ENCODE assay signal across 9 cellular contexts in the genomic region with DNA sequence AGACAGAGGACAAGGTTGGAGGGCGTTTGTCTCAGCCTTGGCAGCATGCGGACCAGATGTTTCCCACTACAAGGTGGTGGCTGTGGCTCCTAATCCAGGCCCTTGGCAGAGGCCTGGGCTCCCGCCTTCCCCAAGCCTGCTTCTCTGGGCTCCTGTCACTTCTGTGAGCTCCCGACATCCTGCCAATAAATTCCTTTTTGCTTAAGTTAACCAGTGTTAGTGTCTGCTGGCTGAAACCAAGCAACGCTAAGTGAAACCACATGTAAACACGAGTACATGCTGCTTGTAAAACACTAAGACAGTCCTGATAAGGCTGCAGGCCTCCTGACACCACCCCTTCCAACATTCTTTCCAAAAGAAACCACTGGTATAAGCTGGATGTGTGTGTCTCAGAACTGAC.
A peak's percentile ranks its signal among the peaks of the same experiment; 100 is the strongest.
DNase-seq lines count a peak whose midpoint lies in the region; ATAC-seq and TF ChIP-seq lines count a peak whose summit lies in the region.
"Had no signal": no experiment of that assay in that cellular context is flagged by ENCODE, and none has a peak within 500 bp of the region (broad histone marks: within the 10 kb centered on the region; RNA-seq: fewer than 3 reads in every experiment).

No MANE protein-coding gene starts in this region.

- no peak overlapping the region for H3K4me3 ChIP-seq in right atrium auricular region
- no peak overlapping the region for H3K4me3 ChIP-seq in gastrocnemius medialis
- no peak overlapping the region for H3K4me3 ChIP-seq in endodermal cell (ENCODE audit: low read length)

- H3K4me3 Mint-ChIP-seq in activated T-cell treated with anti-CD3 and anti-CD28 coated beads, Interleukin-2, amount 50 U/mL, for 4 hours: no peak overlapping the region
- no peak overlapping the region for H3K4me3 Mint-ChIP-seq in endodermal cell

- intact Hi-C loops in gastrocnemius medialis (cut with DNase I; ENCODE audit: low total_unique reads): no loop called here

- no peak for TF ChIP-seq POLR2A in gastrocnemius medialis (IDR thresholded peaks at IDR 0.05)

- no peaks in the 10 kb centered on the region for H3K4me1 Mint-ChIP-seq in activated T-cell treated with anti-CD3 and anti-CD28 coated beads, Interleukin-2, amount 50 U/mL, for 4 hours (ENCODE audit: low read depth)
- H3K4me1 Mint-ChIP-seq in endodermal cell: peaks cover 14% of the 10 kb centered on the region

- H3K36me3 Mint-ChIP-seq in activated T-cell treated with anti-CD3 and anti-CD28 coated beads, Interleukin-2, amount 50 U/mL, for 4 hours (ENCODE audit: insufficient read depth): no peaks in the 10 kb centered on the region
- no peaks in the 10 kb centered on the region for H3K36me3 Mint-ChIP-seq in endodermal cell (ENCODE audit: low read depth)

- H3K27ac ChIP-seq in VCaP: peak overlapping the region; percentile 65
- peak overlapping the region; percentile 77 to 80 for H3K27ac ChIP-seq in right atrium auricular region
- peak overlapping the region in 3 of 4 donors; percentile 2 to 40 (median 26) for H3K27ac ChIP-seq in gastrocnemius medialis
- H3K27ac ChIP-seq in endodermal cell (ENCODE audit: low read depth, low read length): no peak overlapping the region

- DNase-seq in GM04504 (ENCODE audit: low read depth) (peak; percentile 99), right atrium auricular region (ENCODE audit: low spot score) (peak; percentile 86), gastrocnemius medialis (peak in 1 of 2 donors; percentile 46), NCI-H146 (lab: John Stamatoyannopoulos, UW) (no peak), endodermal cell (no peak), NCI-H510A (lab: John Stamatoyannopoulos, UW) (no peak)
- no peak for DNase-seq in activated T-cell treated with anti-CD3 and anti-CD28 coated beads, Interleukin-2, amount 50 U/mL, for 4 hours
- DNase-seq: SIG-M5 had no signal

- peaks cover 0 to 74% of the 10 kb centered on the region in 2 donors for H3K4me1 ChIP-seq in right atrium auricular region
- H3K4me1 ChIP-seq in gastrocnemius medialis: peaks cover 4 to 6% of the 10 kb centered on the region in 2 donors
- H3K4me1 ChIP-seq in endodermal cell (ENCODE audit: control insufficient read depth, insufficient read depth, low read length): peaks cover 4% of the 10 kb centered on the region

- H3K27me3 ChIP-seq in right atrium auricular region: no peaks in the 10 kb centered on the region
- no peaks in the 10 kb centered on the region for H3K27me3 ChIP-seq in gastrocnemius medialis
- peaks cover 17% of the 10 kb centered on the region for H3K27me3 ChIP-seq in endodermal cell (ENCODE audit: control insufficient read depth, insufficient read depth, low read length, poor library complexity, severe bottlenecking)

- no peak overlapping the region for H3K27ac Mint-ChIP-seq in endodermal cell

- peak; percentile 57 to 68 for ATAC-seq in gastrocnemius medialis
- no peak for ATAC-seq in activated T-cell treated with anti-CD3 and anti-CD28 coated beads, Interleukin-2, amount 50 U/mL, for 4 hours

- in situ Hi-C loops in gastrocnemius medialis (cut with MboI; ENCODE audit: low sequenced_read_pairs in 4 of 4): no loop called here

- no peaks in the 10 kb centered on the region for H3K9me3 ChIP-seq in right atrium auricular region
- H3K9me3 ChIP-seq in gastrocnemius medialis: no peaks in the 10 kb centered on the region
- H3K9me3 ChIP-seq in endodermal cell (ENCODE audit: control insufficient read depth, low read length): no peaks in the 10 kb centered on the region

- no peaks in the 10 kb centered on the region for H3K9me3 Mint-ChIP-seq in activated T-cell treated with anti-CD3 and anti-CD28 coated beads, Interleukin-2, amount 50 U/mL, for 4 hours
- no peaks in the 10 kb centered on the region for H3K9me3 Mint-ChIP-seq in endodermal cell

- peaks cover 11% of the 10 kb centered on the region for H3K27me3 Mint-ChIP-seq in activated T-cell treated with anti-CD3 and anti-CD28 coated beads, Interleukin-2, amount 50 U/mL, for 4 hours (ENCODE audit: low read depth)
- H3K27me3 Mint-ChIP-seq in endodermal cell (ENCODE audit: insufficient read depth): peaks cover 25% of the 10 kb centered on the region

- TF ChIP-seq CTCF in VCaP (conservative IDR thresholded peaks at IDR 0.05): no peak
- no peak for TF ChIP-seq CTCF in right atrium auricular region (IDR thresholded peaks at IDR 0.05)
- TF ChIP-seq CTCF in gastrocnemius medialis (IDR thresholded peaks at IDR 0.05 in 4 of 5, conservative IDR thresholded peaks at IDR 0.05 in 1 of 5): no peak
- TF ChIP-seq CTCF in endodermal cell (conservative IDR thresholded peaks at IDR 0.05): no peak

- 89 to 100% methylated on average over 4 to 6 of the region's 6 CpGs for WGBS in endodermal cell (ENCODE audit: insufficient coverage in 1 of 2, insufficient read length in 1 of 2), 2 experiments

- H3K36me3 ChIP-seq in right atrium auricular region: no peaks in the 10 kb centered on the region
- H3K36me3 ChIP-seq in gastrocnemius medialis: no peaks in the 10 kb centered on the region
- no peaks in the 10 kb centered on the region for H3K36me3 ChIP-seq in endodermal cell (ENCODE audit: control insufficient read depth, insufficient read depth, low read length)

- H3K9ac ChIP-seq in endodermal cell (ENCODE audit: extremely low read depth, low read length, poor library complexity, severe bottlenecking): no peak overlapping the region

Comparison
In these comparisons a context has a peak if more than half of its experiments do, and no peak if none do; other contexts are left out.
1. DNase-seq: peak in GM04504 (single experiment) and right atrium auricular region (single experiment); none in NCI-H146 (single experiment), activated T-cell treated with anti-CD3 and anti-CD28 coated beads, Interleukin-2, amount 50 U/mL, for 4 hours (single experiment), endodermal cell (single experiment) and NCI-H510A (single experiment).
2. ATAC-seq: peak in gastrocnemius medialis (2 of 2); none in activated T-cell treated with anti-CD3 and anti-CD28 coated beads, Interleukin-2, amount 50 U/mL, for 4 hours (0 of 2).